In the genomic region with DNA sequence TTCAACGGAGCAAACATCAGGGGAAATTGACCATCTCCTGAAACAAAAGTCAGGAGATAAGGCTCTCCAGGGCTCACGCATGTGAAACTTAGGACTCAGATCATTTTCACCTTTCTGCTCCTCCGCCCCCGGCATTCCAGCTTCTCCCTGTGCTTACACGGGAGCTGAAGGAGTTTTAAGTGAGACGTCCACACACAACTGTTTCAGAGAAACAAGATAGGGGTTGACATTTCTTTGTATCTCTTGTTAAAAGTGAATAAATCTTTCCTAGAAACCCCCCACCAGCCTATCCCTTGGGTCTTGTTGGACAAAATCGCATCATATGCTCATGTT, we compare ENCODE assay signal across 23 cellular contexts. TPM values are rescaled to one million over a fixed set of nuclear protein-coding genes. Genes with fewer than 3 reads are reported as not detected.
DNase-seq lines count a peak whose midpoint lies in the region; ATAC-seq and TF ChIP-seq lines count a peak whose summit lies in the region.
"Had no signal": no experiment of that assay in that cellular context is flagged by ENCODE, and none has a peak within 500 bp of the region (broad histone marks: within the 10 kb centered on the region; RNA-seq: fewer than 3 reads in every experiment).

No MANE protein-coding gene starts in this region.

- H3F3A ChIP-seq in GM23248 (ENCODE audit: insufficient read depth): 0 out of 2 replicates have a peak, but pooled peaks cover 3% of the 10 kb centered on the region

- TF ChIP-seq CTCF in endodermal cell (conservative IDR thresholded peaks at IDR 0.05) (no peak), mesothelial cell of epicardium (IDR thresholded peaks at IDR 0.05; ENCODE audit: unreplicated experiment) (no peak)
- TF ChIP-seq CTCF in activated CD8-positive, alpha-beta T cell treated with anti-CD3 and anti-CD28 coated beads for 36 hours (IDR thresholded peaks at IDR 0.05): no peak

- H3K4me1 ChIP-seq in endodermal cell (ENCODE audit: control insufficient read depth, insufficient read depth, low read length) (peaks cover 9% of the 10 kb centered on the region), GM23248 (ENCODE audit: insufficient read depth) (no peaks in the 10 kb centered on the region; the same call in 1 of the 2 replicates)

- no peaks in the 10 kb centered on the region for H3K9me2 ChIP-seq in GM23248 (ENCODE audit: insufficient read depth)
- H3K9me2 ChIP-seq: SK-N-SH had no signal

- H3K36me3 ChIP-seq in endodermal cell (ENCODE audit: control insufficient read depth, insufficient read depth, low read length): no peaks in the 10 kb centered on the region
- no peaks in the 10 kb centered on the region for H3K36me3 ChIP-seq in GM23248 (ENCODE audit: low read depth)
- H3K36me3 ChIP-seq: BLaER1, MG63 had no signal

- DNase-seq in DMS 273 (lab: John Stamatoyannopoulos, UW; ENCODE audit: unreplicated experiment) (peak; percentile 27), DMS 273 treated with DMSO at 0.1 percent for 48 hours (lab: John Stamatoyannopoulos, UW) (no peak), endodermal cell (peak; percentile 79), mesothelial cell of epicardium (ENCODE audit: low spot score in 2 of 2, unreplicated experiment in 2 of 2) (no peak), NCI-H1417 (lab: John Stamatoyannopoulos, UW) (no peak), kidney tubule cell (ENCODE audit: low spot score) (no peak), GM23248 (no peak)
- no peak for DNase-seq in activated CD8-positive, alpha-beta T cell treated with anti-CD3 and anti-CD28 coated beads for 36 hours
- DNase-seq: ACHN; CD4-positive, alpha-beta T cell; HCEC 1CT; MG63; NCI-H1417 treated with DMSO at 0.1 percent for 48 hours; NCI-H187 treated with DMSO at 0.1 percent for 48 hours; NCI-H226; NCI-H510A treated with DMSO at 0.1 percent for 48 hours; SIG-M5; SK-N-SH had no signal

- no peak for ATAC-seq in activated CD8-positive, alpha-beta T cell treated with anti-CD3 and anti-CD28 coated beads for 36 hours
- ATAC-seq: K562, Panc1 had no signal

- peaks cover 2% of the 10 kb centered on the region for H3K27me3 Mint-ChIP-seq in endodermal cell (ENCODE audit: insufficient read depth)
- no peaks in the 10 kb centered on the region for H3K27me3 Mint-ChIP-seq in mesothelial cell of epicardium (ENCODE audit: low read depth)
- peaks cover 2% of the 10 kb centered on the region for H3K27me3 Mint-ChIP-seq in activated CD8-positive, alpha-beta T cell treated with anti-CD3 and anti-CD28 coated beads for 36 hours

- H3K9me3 Mint-ChIP-seq in endodermal cell: peaks cover 9% of the 10 kb centered on the region
- H3K9me3 Mint-ChIP-seq in mesothelial cell of epicardium: peaks cover 5% of the 10 kb centered on the region
- H3K9me3 Mint-ChIP-seq in activated CD8-positive, alpha-beta T cell treated with anti-CD3 and anti-CD28 coated beads for 36 hours: no peaks in the 10 kb centered on the region
- H3K9me3 Mint-ChIP-seq: CD4-positive, alpha-beta T cell had no signal

- peaks cover 24% of the 10 kb centered on the region for H3K4me1 Mint-ChIP-seq in endodermal cell
- H3K4me1 Mint-ChIP-seq in mesothelial cell of epicardium: peaks cover 29% of the 10 kb centered on the region
- H3K4me1 Mint-ChIP-seq in activated CD8-positive, alpha-beta T cell treated with anti-CD3 and anti-CD28 coated beads for 36 hours (ENCODE audit: low read depth): no peaks in the 10 kb centered on the region

- WGBS in endodermal cell (ENCODE audit: insufficient coverage in 1 of 2, insufficient read length in 1 of 2), 2 experiments: 50 to 54% methylated on average over 3 to 7 of the region's 7 CpGs
- WGBS in GM23248 (ENCODE audit: low coverage in 1 of 2, low lambda C conversion rate in 2 of 2, missing lambda C conversion rate in 2 of 2), 2 experiments: 85 to 94% methylated on average over 7 of the region's 7 CpGs

- intact Hi-C loops in activated CD8-positive, alpha-beta T cell treated with anti-CD3 and anti-CD28 coated beads for 36 hours (cut with micrococcal nuclease): no loop called here

- no peaks in the 10 kb centered on the region for H3K27me3 ChIP-seq in endodermal cell (ENCODE audit: control insufficient read depth, insufficient read depth, low read length, poor library complexity, severe bottlenecking)
- H3K27me3 ChIP-seq in GM23248 (replicated peaks; ENCODE audit: insufficient read depth): no peaks in the 10 kb centered on the region
- H3K27me3 ChIP-seq: BLaER1, MG63 had no signal

- H3K27ac Mint-ChIP-seq in endodermal cell: peak overlapping the region; percentile 53
- H3K27ac Mint-ChIP-seq in mesothelial cell of epicardium: peak overlapping the region; percentile 43
- no peak overlapping the region for H3K27ac Mint-ChIP-seq in activated CD8-positive, alpha-beta T cell treated with anti-CD3 and anti-CD28 coated beads for 36 hours
- H3K27ac Mint-ChIP-seq: CD4-positive, alpha-beta T cell had no signal

- H3K4me3 ChIP-seq in endodermal cell (ENCODE audit: low read length): no peak overlapping the region
- H3K4me3 ChIP-seq in GM23248: no peak overlapping the region
- H3K4me3 ChIP-seq: BLaER1, K562, MG63 had no signal

- H3K9me3 ChIP-seq in endodermal cell (ENCODE audit: control insufficient read depth, low read length): no peaks in the 10 kb centered on the region
- H3K9me3 ChIP-seq in GM23248 (ENCODE audit: low read depth): no peaks in the 10 kb centered on the region
- H3K9me3 ChIP-seq: BLaER1, MG63, SK-N-SH had no signal

- in situ Hi-C loops in GM23248 (cut with MboI): no loop called here

- H3K27ac ChIP-seq in endodermal cell (ENCODE audit: low read depth, low read length): no peak overlapping the region
- H3K27ac ChIP-seq in GM23248: no peak overlapping the region
- H3K27ac ChIP-seq: 22Rv1, BLaER1 had no signal

- H3K4me3 Mint-ChIP-seq in endodermal cell (no peak overlapping the region), mesothelial cell of epicardium (no peak overlapping the region)
- H3K4me3 Mint-ChIP-seq in activated CD8-positive, alpha-beta T cell treated with anti-CD3 and anti-CD28 coated beads for 36 hours: no peak overlapping the region
- H3K4me3 Mint-ChIP-seq: CD4-positive, alpha-beta T cell had no signal

- POLR2A ChIA-PET in activated CD8-positive, alpha-beta T cell treated with anti-CD3 and anti-CD28 coated beads for 36 hours (lab: Charles Lee): no interaction called here

- no peaks in the 10 kb centered on the region for H3K79me2 ChIP-seq in GM23248 (ENCODE audit: insufficient read depth)

- CTCF ChIA-PET in activated CD8-positive, alpha-beta T cell treated with anti-CD3 and anti-CD28 coated beads for 36 hours (lab: Charles Lee): no interaction called here

- H3K9ac ChIP-seq in endodermal cell (ENCODE audit: extremely low read depth, low read length, poor library complexity, severe bottlenecking) (no peak overlapping the region), GM23248 (no peak overlapping the region)
- H3K9ac ChIP-seq: BLaER1, SK-N-SH had no signal

- H3K36me3 Mint-ChIP-seq in endodermal cell (ENCODE audit: low read depth) (no peaks in the 10 kb centered on the region), mesothelial cell of epicardium (no peaks in the 10 kb centered on the region)
- H3K36me3 Mint-ChIP-seq in activated CD8-positive, alpha-beta T cell treated with anti-CD3 and anti-CD28 coated beads for 36 hours (ENCODE audit: low read depth): no peaks in the 10 kb centered on the region

- H3K4me2 ChIP-seq in GM23248 (ENCODE audit: unreplicated experiment): no peak overlapping the region
- H3K4me2 ChIP-seq: BLaER1, SK-N-SH had no signal

- H4K20me1 ChIP-seq in GM23248 (ENCODE audit: insufficient read depth): no peaks in the 10 kb centered on the region
- H4K20me1 ChIP-seq: BLaER1 had no signal

- no peak overlapping the region for H2AFZ ChIP-seq in GM23248

RNA-seq across cellular contexts. Expression of gene FAM50B, which starts 46.1 kb away (rescaled TPM):
- total RNA-seq in endodermal cell (1 to 10 TPM; 2.8 to 3.7 TPM), mesothelial cell of epicardium (7.0 to 7.9 TPM (median 7.1 TPM) in 3 replicates)
- 0.57 TPM for polyA plus RNA-seq in endodermal cell (2013, experiment 1 of 2)
- polyA plus RNA-seq in endodermal cell (2013, experiment 2 of 2): 0.50 TPM
- total RNA-seq in activated CD8-positive, alpha-beta T cell treated with anti-CD3 and anti-CD28 coated beads for 36 hours: 1 to 10 TPM; 5.2 to 6.0 TPM
- 6.1 and 7.6 TPM in 2 replicates for total RNA-seq in GM23248 (2014; rRNA removed; shearing (Covaris generic))
- 12.1 and 14.0 TPM in 2 replicates for polyA plus RNA-seq in GM23248 (2016; fragmentation: Nextera tagmentation; extraction: Ambion mirVana)
- total RNA-seq: G401 had no signal

Comparison
In these comparisons a context has a peak if more than half of its experiments do, and no peak if none do; other contexts are left out.
1. DNase-seq: peak in DMS 273 (single experiment) and endodermal cell (single experiment); none in DMS 273 treated with DMSO at 0.1 percent for 48 hours (single experiment), mesothelial cell of epicardium (0 of 2), activated CD8-positive, alpha-beta T cell treated with anti-CD3 and anti-CD28 coated beads for 36 hours (single experiment), NCI-H1417 (0 of 3), kidney tubule cell (single experiment) and GM23248 (single experiment).